ENCODE assay signal across 26 cellular contexts in the genomic region with DNA sequence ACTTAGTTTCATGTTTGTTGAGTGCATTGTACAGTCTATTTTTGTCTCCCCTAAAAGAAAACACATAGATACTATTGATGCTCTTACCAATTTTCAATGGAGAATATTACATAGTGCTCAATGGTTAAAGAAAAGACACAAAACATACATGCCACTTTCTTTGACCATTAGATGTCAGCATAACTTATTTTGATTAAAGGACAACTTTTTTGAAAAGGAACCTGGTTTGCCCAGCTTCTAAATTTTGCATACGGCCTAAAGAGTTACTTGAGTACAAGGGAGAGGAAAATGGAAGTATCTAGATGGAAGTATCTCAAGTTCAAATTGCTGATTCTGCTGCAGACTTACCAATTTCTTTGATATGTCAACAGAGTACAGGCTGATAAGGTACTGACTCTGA.
DNase-seq lines count a peak whose midpoint lies in the region; ATAC-seq and TF ChIP-seq lines count a peak whose summit lies in the region.
"Had no signal": no experiment of that assay in that cellular context is flagged by ENCODE, and none has a peak within 500 bp of the region (broad histone marks: within the 10 kb centered on the region; RNA-seq: fewer than 3 reads in every experiment).

No MANE protein-coding gene starts in this region.

- intact Hi-C loops in spleen (cut with DNase I; ENCODE audit: low total_unique reads) = no loop called here

- DNase-seq in GM23248 (no peak), T-helper 17 cell (no peak), mesenchymal stem cell (no peak), spleen (no peak), Ammon's horn (ENCODE audit: low spot score) (no peak), NCI-H146 treated with DMSO at 0.1 percent for 48 hours (lab: John Stamatoyannopoulos, UW; ENCODE audit: unreplicated experiment) (no peak)
- no peak for DNase-seq in central memory CD4-positive, alpha-beta T cell
- DNase-seq: activated CD4-positive, alpha-beta T cell treated with anti-CD3 and anti-CD28 coated beads for 48 hours; anterior cingulate cortex; CD4-positive, alpha-beta memory T cell; cerebellar nuclear complex; DMS153; effector CD4-positive, alpha-beta T cell; mesendoderm; NCI-H1930; NCI-H2227 treated with DMSO at 0.1 percent for 48 hours; NCI-H774; pancreas; SHP77 treated with DMSO at 0.1 percent for 48 hours; testis had no signal

- no peaks in the 10 kb centered on the region for H4K20me1 ChIP-seq in GM23248 (ENCODE audit: insufficient read depth)

- peaks cover 89% of the 10 kb centered on the region for H3K36me3 ChIP-seq in GM23248 (ENCODE audit: low read depth)
- H3K36me3 ChIP-seq in mesenchymal stem cell (ENCODE audit: control insufficient read depth in 1 of 2, insufficient read depth in 2 of 2, low read depth in 1 of 2, low read length in 2 of 2) = peaks cover 9 to 87% of the 10 kb centered on the region in 2 experiments
- H3K36me3 ChIP-seq in spleen = peaks cover 0 to 74% (median 24%) of the 10 kb centered on the region in 6 donors

- no peaks in the 10 kb centered on the region for H3K9me2 ChIP-seq in GM23248 (ENCODE audit: insufficient read depth)

- H3K4me2 ChIP-seq in GM23248 (ENCODE audit: unreplicated experiment) (no peak overlapping the region), mesenchymal stem cell (ENCODE audit: low read length, poor library complexity, severe bottlenecking) (no peak overlapping the region)

- peaks cover 89% of the 10 kb centered on the region for H3K79me2 ChIP-seq in GM23248 (ENCODE audit: insufficient read depth)

- peaks cover 3% of the 10 kb centered on the region for H3K4me1 Mint-ChIP-seq in T-helper 17 cell
- H3K4me1 Mint-ChIP-seq: activated naive CD4-positive, alpha-beta T cell treated with anti-CD3 and anti-CD28 coated beads, Interleukin-2, amount 50 U/mL, for 24 hours had no signal

- H3K27ac ChIP-seq in GM23248 (peak overlapping the region; percentile 73), mesenchymal stem cell (ENCODE audit: low read length, poor library complexity, severe bottlenecking) (no peak overlapping the region), spleen (peak overlapping the region in 7 of 8 donors; percentile 52 to 71 (median 59))
- H3K27ac ChIP-seq: pancreas had no signal

- peak overlapping the region; percentile 37 for H3K27ac Mint-ChIP-seq in T-helper 17 cell
- H3K27ac Mint-ChIP-seq: activated naive CD4-positive, alpha-beta T cell treated with anti-CD3 and anti-CD28 coated beads, Interleukin-2, amount 50 U/mL, for 24 hours; activated T-helper 1 cell treated with anti-CD3 and anti-CD28 coated beads, Interleukin-12 subunit alpha, Interleukin-12 subunit beta, Interleukin-2, Interleukin-4 antibody, amounts not matched to agents 30 ng/mL and 10 ng/mL and 1 ng/mL, durations not matched to agents 14 hours and 24 hours and 36 hours; CD4-positive, alpha-beta memory T cell; natural killer cell treated with Interleukin-12 subunit alpha and Interleukin-12 subunit beta and Interleukin-15 and Interleukin-18, amount 100 ng/mL, for 72 hours had no signal

- no peak for TF ChIP-seq CTCF in spleen (IDR thresholded peaks at IDR 0.05 in 8 of 11, conservative IDR thresholded peaks at IDR 0.05 in 3 of 11)

- H3K4me3 ChIP-seq in GM23248 (no peak overlapping the region), mesenchymal stem cell (ENCODE audit: insufficient read depth in 1 of 2, low read depth in 1 of 2, low read length in 2 of 2) (no peak overlapping the region), spleen (no peak overlapping the region)
- H3K4me3 ChIP-seq: K562, pancreas, testis had no signal

- H3K27me3 ChIP-seq in GM23248 (replicated peaks; ENCODE audit: insufficient read depth) (no peaks in the 10 kb centered on the region), mesenchymal stem cell (ENCODE audit: control insufficient read depth in 1 of 2, insufficient read depth in 1 of 2, low read length in 2 of 2) (no peaks in the 10 kb centered on the region), spleen (replicated peaks in 1 of 7) (no peaks in the 10 kb centered on the region)
- H3K27me3 ChIP-seq: pancreas, testis had no signal

- H4K8ac ChIP-seq in mesenchymal stem cell (ENCODE audit: low read length) = no peak overlapping the region

- H3K27me3 Mint-ChIP-seq in T-helper 17 cell = no peaks in the 10 kb centered on the region
- H3K27me3 Mint-ChIP-seq: activated naive CD4-positive, alpha-beta T cell treated with anti-CD3 and anti-CD28 coated beads, Interleukin-2, amount 50 U/mL, for 24 hours; CD4-positive, alpha-beta memory T cell; natural killer cell treated with Interleukin-12 subunit alpha and Interleukin-12 subunit beta and Interleukin-15 and Interleukin-18, amount 100 ng/mL, for 72 hours had no signal

- ATAC-seq in T-helper 17 cell = no peak
- ATAC-seq in GM21423 (IDR thresholded peaks at IDR 0.05; ENCODE audit: unreplicated experiment) = no peak
- ATAC-seq: esophagus mucosa; K562; natural killer cell treated with Interleukin-12 subunit alpha and Interleukin-12 subunit beta and Interleukin-15 and Interleukin-18, amount 100 ng/mL, for 72 hours had no signal

- H3K9ac ChIP-seq in GM23248 (no peak overlapping the region; the same call in 1 of the 2 replicates), mesenchymal stem cell (ENCODE audit: low read length) (peak overlapping the region; percentile 23)

- no peak overlapping the region for H3K4me3 Mint-ChIP-seq in T-helper 17 cell
- H3K4me3 Mint-ChIP-seq: activated naive CD4-positive, alpha-beta T cell treated with anti-CD3 and anti-CD28 coated beads, Interleukin-2, amount 50 U/mL, for 24 hours; activated T-helper 1 cell treated with anti-CD3 and anti-CD28 coated beads, Interleukin-12 subunit alpha, Interleukin-12 subunit beta, Interleukin-2, Interleukin-4 antibody, amounts not matched to agents 30 ng/mL and 10 ng/mL and 1 ng/mL, durations not matched to agents 14 hours and 24 hours and 36 hours; CD4-positive, alpha-beta memory T cell; natural killer cell treated with Interleukin-12 subunit alpha and Interleukin-12 subunit beta and Interleukin-15 and Interleukin-18, amount 100 ng/mL, for 72 hours had no signal

- H2AK5ac ChIP-seq in mesenchymal stem cell (ENCODE audit: low read length, severe bottlenecking) = no peak overlapping the region

- in situ Hi-C loops in GM23248 (cut with MboI) = loop anchor here (25.0 kb wide), 1 partner anchor 209 kb away; no protein-coding TSS in a partner anchor

- no peak overlapping the region for H3K18ac ChIP-seq in mesenchymal stem cell (ENCODE audit: low read depth in 1 of 2, low read length in 2 of 2)

- no peaks in the 10 kb centered on the region for H3K36me3 Mint-ChIP-seq in T-helper 17 cell (ENCODE audit: low read depth)

- H2BK120ac ChIP-seq in mesenchymal stem cell (ENCODE audit: low read depth, low read length) = no peak overlapping the region

- H2BK12ac ChIP-seq in mesenchymal stem cell (ENCODE audit: low read length in 2 of 2) = no peak overlapping the region

- H2BK5ac ChIP-seq in mesenchymal stem cell (ENCODE audit: low read depth, low read length, poor library complexity, severe bottlenecking) = no peak overlapping the region

- H3K9me3 ChIP-seq in GM23248 (ENCODE audit: low read depth) (no peaks in the 10 kb centered on the region), T-helper 17 cell (ENCODE audit: control insufficient read depth, low read length, poor library complexity, severe bottlenecking) (no peaks in the 10 kb centered on the region), mesenchymal stem cell (ENCODE audit: control insufficient read depth, low read length) (no peaks in the 10 kb centered on the region), spleen (no peaks in the 10 kb centered on the region)
- H3K9me3 ChIP-seq: pancreas, testis had no signal

- H3K14ac ChIP-seq in mesenchymal stem cell (ENCODE audit: low read length in 2 of 2) = no peak overlapping the region

- 62 to 70% methylated on average over 1 of the region's 1 CpG for WGBS in GM23248 (ENCODE audit: low coverage in 1 of 2, low lambda C conversion rate in 2 of 2, missing lambda C conversion rate in 2 of 2), 2 experiments
- whole genome bisulfite sequencing in mesenchymal stem cell = 89% methylated on average over 1 of the region's 1 CpG
- WGBS in spleen, 5 donors = 73 to 91% (median 75%) methylated on average over 1 of the region's 1 CpG

- no peak overlapping the region for H3K4ac ChIP-seq in mesenchymal stem cell (ENCODE audit: low read depth in 1 of 2, low read length in 2 of 2)

- peaks cover 72% of the 10 kb centered on the region for H3F3A ChIP-seq in GM23248 (ENCODE audit: insufficient read depth)

- H2AFZ ChIP-seq in GM23248 (no peak overlapping the region), mesenchymal stem cell (ENCODE audit: low read depth, low read length) (no peak overlapping the region)

- H2BK15ac ChIP-seq in mesenchymal stem cell (ENCODE audit: low read depth, poor library complexity, severe bottlenecking) = no peak overlapping the region

- no peak overlapping the region for H4K91ac ChIP-seq in mesenchymal stem cell (ENCODE audit: low read length)

- no peak overlapping the region for H3K23ac ChIP-seq in mesenchymal stem cell (ENCODE audit: low read length in 2 of 2)

- H3K4me1 ChIP-seq in GM23248 (ENCODE audit: insufficient read depth) = peaks cover 66% of the 10 kb centered on the region
- H3K4me1 ChIP-seq in mesenchymal stem cell (ENCODE audit: control insufficient read depth, insufficient read depth, low read depth, low read length) = no peaks in the 10 kb centered on the region
- H3K4me1 ChIP-seq in spleen = peaks cover 0 to 18% (median 3%) of the 10 kb centered on the region in 6 donors

- H3K79me1 ChIP-seq in mesenchymal stem cell (replicated peaks; ENCODE audit: low read length, poor library complexity, severe bottlenecking) = peaks cover 11% of the 10 kb centered on the region

- TF ChIP-seq POLR2A in spleen (IDR thresholded peaks at IDR 0.05) = no peak
